14 cellular contexts compared by ENCODE assay signal in the genomic region with DNA sequence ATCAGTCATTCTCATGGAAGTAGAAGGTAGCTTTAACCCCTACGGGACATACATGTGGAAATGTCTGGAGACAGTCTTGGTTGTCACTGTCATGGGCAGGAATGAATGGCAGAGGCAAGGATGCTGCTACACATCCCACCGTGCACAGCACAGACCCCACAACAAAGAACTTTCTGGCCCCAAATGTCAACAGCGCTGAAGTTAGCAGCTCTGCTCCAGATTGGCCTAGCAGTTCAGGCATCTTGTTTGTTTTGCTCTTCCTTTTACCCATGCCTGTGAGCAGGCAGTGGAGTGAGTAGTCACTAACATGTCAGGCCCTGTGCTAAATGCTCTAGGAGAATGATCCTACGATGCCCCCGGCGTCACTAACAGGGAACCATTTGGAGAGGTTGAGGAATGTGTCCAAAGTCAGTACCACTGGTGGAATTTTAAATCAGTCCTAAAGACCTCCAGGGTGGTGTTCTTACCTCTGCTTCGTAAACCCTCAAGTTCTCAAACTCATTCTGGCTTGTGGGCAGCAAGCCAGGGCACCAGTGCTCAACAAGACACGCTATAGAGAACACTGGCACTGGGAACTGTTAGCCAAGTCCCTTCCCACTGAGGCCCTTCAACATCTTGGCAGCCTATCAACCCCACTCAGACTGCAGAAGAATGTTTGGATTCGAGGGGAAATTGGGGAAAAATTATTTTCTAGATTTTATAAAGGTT.
DNase-seq lines count a peak whose midpoint lies in the region; ATAC-seq and TF ChIP-seq lines count a peak whose summit lies in the region.
"Had no signal": no experiment of that assay in that cellular context is flagged by ENCODE, and none has a peak within 500 bp of the region (broad histone marks: within the 10 kb centered on the region; RNA-seq: fewer than 3 reads in every experiment).

No MANE protein-coding gene starts in this region.

- H3K4me1 ChIP-seq in Loucy (ENCODE audit: insufficient read depth, low read length, poor library complexity, severe bottlenecking) = peaks cover 65% of the 10 kb centered on the region
- peaks cover 84 to 85% of the 10 kb centered on the region in 2 experiments for H3K4me1 ChIP-seq in neutrophil (ENCODE audit: control insufficient read depth in 1 of 2, insufficient read depth in 1 of 2, low read depth in 1 of 2, low read length in 1 of 2)

- no peaks in the 10 kb centered on the region for H3K9me3 ChIP-seq in Loucy (ENCODE audit: insufficient read depth, low read depth, low read length)
- no peaks in the 10 kb centered on the region for H3K9me3 ChIP-seq in neutrophil
- H3K9me3 ChIP-seq: heart right ventricle, mucosa of descending colon had no signal

- peaks cover 20% of the 10 kb centered on the region for H3F3A ChIP-seq in Loucy (ENCODE audit: low read depth)

- TF ChIP-seq CTCF in Loucy (conservative IDR thresholded peaks at IDR 0.05; ENCODE audit: low read length) (no peak), neutrophil (IDR thresholded peaks at IDR 0.05) (no peak)

- no peak for TF ChIP-seq POLR2A in erythroblast (IDR thresholded peaks at IDR 0.05; ENCODE audit: low read length)

- H3K4me2 ChIP-seq in Loucy (ENCODE audit: low read depth, low read length, poor library complexity, severe bottlenecking) = peak overlapping the region; percentile 34

- peak overlapping the region; percentile 58 for H3K4me3 Mint-ChIP-seq in central memory CD8-positive, alpha-beta T cell

- H3K9me2 ChIP-seq in Loucy (replicated peaks; ENCODE audit: low read depth, low read length) = no peaks in the 10 kb centered on the region

- H2AFZ ChIP-seq in Loucy (ENCODE audit: low read length) = no peak overlapping the region

- H3K27ac Mint-ChIP-seq in central memory CD8-positive, alpha-beta T cell (ENCODE audit: low read depth) = peak overlapping the region; percentile 74

- H4K20me1 ChIP-seq in Loucy (ENCODE audit: insufficient read depth, low read length, poor library complexity, severe bottlenecking) = no peaks in the 10 kb centered on the region

- DNase-seq in DMS79 treated with DMSO at 0.1 percent for 48 hours (lab: John Stamatoyannopoulos, UW) (peak; percentile 57), SK-N-DZ (ENCODE audit: low spot score) (no peak), DMS 273 (lab: John Stamatoyannopoulos, UW; ENCODE audit: unreplicated experiment) (no peak), erythroblast (lab: John Stamatoyannopoulos, UW) (no peak)
- no peak for DNase-seq in central memory CD8-positive, alpha-beta T cell (ENCODE audit: low spot score in 2 of 2)
- DNase-seq: activated effector memory CD4-positive, alpha-beta T cell treated with Interleukin-2 at 50 U/mL for 16 hours; mucosa of descending colon; NCI-H2029 had no signal

- H3K27me3 Mint-ChIP-seq in central memory CD8-positive, alpha-beta T cell = no peaks in the 10 kb centered on the region

- H3K9ac ChIP-seq in Loucy (ENCODE audit: low read depth, low read length, poor library complexity, severe bottlenecking) = peak overlapping the region; percentile 84

- H3K27me3 ChIP-seq in Loucy (ENCODE audit: insufficient read depth, low read length, poor library complexity, severe bottlenecking) (no peaks in the 10 kb centered on the region), neutrophil (no peaks in the 10 kb centered on the region)
- H3K27me3 ChIP-seq: dorsolateral prefrontal cortex, heart right ventricle had no signal

- H3K36me3 ChIP-seq in Loucy (ENCODE audit: insufficient read depth, low read length) (no peaks in the 10 kb centered on the region; the same call in 1 of the 2 replicates), neutrophil (no peaks in the 10 kb centered on the region)
- H3K36me3 ChIP-seq: heart right ventricle had no signal

- H3K36me3 Mint-ChIP-seq in central memory CD8-positive, alpha-beta T cell (ENCODE audit: insufficient read depth) = peaks cover 25% of the 10 kb centered on the region

- no peaks in the 10 kb centered on the region for H3K9me3 Mint-ChIP-seq in central memory CD8-positive, alpha-beta T cell

- peaks cover 86% of the 10 kb centered on the region for H3K4me1 Mint-ChIP-seq in central memory CD8-positive, alpha-beta T cell

- H3K27ac ChIP-seq in neutrophil = peak overlapping the region; percentile 99
- H3K27ac ChIP-seq: dorsolateral prefrontal cortex had no signal

- ATAC-seq in central memory CD8-positive, alpha-beta T cell (replicated peaks; ENCODE audit: extremely low read depth, poor library complexity, severe bottlenecking) = no peak
- ATAC-seq in HG02763 (IDR thresholded peaks at IDR 0.05; ENCODE audit: unreplicated experiment) = no peak
- ATAC-seq: mucosa of descending colon, right cardiac atrium had no signal

- peaks cover 62% of the 10 kb centered on the region for H3K79me2 ChIP-seq in Loucy (ENCODE audit: insufficient read depth, low read length)

- H3K4me3 ChIP-seq in Loucy (ENCODE audit: low read length, poor library complexity, severe bottlenecking) = no peak overlapping the region
- peak overlapping the region in 1 of 2 experiments; percentile 48 for H3K4me3 ChIP-seq in neutrophil (ENCODE audit: low read depth in 1 of 2, low read length in 1 of 2)
- H3K4me3 ChIP-seq: dorsolateral prefrontal cortex, heart right ventricle, mucosa of descending colon had no signal
